In genomic region chr16:15649727-15650018, GRCh38 we compare ENCODE assay signal across 8 cellular contexts. TPM values are rescaled to one million over a fixed set of nuclear protein-coding genes. Genes with fewer than 3 reads are reported as not detected.
A peak's percentile ranks its signal among the peaks of the same experiment; 100 is the strongest.
DNase-seq lines count a peak whose midpoint lies in the region; TF ChIP-seq lines count a peak whose summit lies in the region.

No MANE protein-coding gene starts in this region.

- no peaks in the 10 kb centered on the region for H3K9me2 ChIP-seq in PC-9 (ENCODE audit: insufficient read depth)

- no peak overlapping the region for H2BK5ac ChIP-seq in trophoblast cell (ENCODE audit: low read depth, low read length, poor library complexity)

- no peak overlapping the region for H3K14ac ChIP-seq in trophoblast cell (ENCODE audit: low read length)

- H4K20me1 ChIP-seq in PC-9 (ENCODE audit: insufficient read depth), result no peaks in the 10 kb centered on the region; the same call in 1 of the 2 replicates

- H3K18ac ChIP-seq in trophoblast cell (ENCODE audit: low read length), result no peak overlapping the region

- no TSS peak for BruUV-seq in PC-9 (replicated peaks; lab: Mats Ljungman, UMichigan)

- H3K27ac ChIP-seq in PC-9, result no peak overlapping the region
- no peak overlapping the region for H3K27ac ChIP-seq in trophoblast cell (ENCODE audit: low read depth, low read length)

- peak overlapping the region; percentile 47; the same call in 1 of the 2 replicates for H3K4me3 ChIP-seq in GM08714 (ENCODE audit: low read length)
- H3K4me3 ChIP-seq in PC-9, result peak overlapping the region; percentile 85
- peak overlapping the region; percentile 96 for H3K4me3 ChIP-seq in epithelial cell of proximal tubule (ENCODE audit: low read depth, low read length)
- peak overlapping the region; percentile 23 for H3K4me3 ChIP-seq in trophoblast cell (ENCODE audit: low read depth, low read length)

- POLR2A ChIA-PET in PC-9 (lab: Charles Lee; ENCODE audit: unreplicated experiment), result no interaction called here

- no CpG with 5 or more reads among the region's 14 CpGs for WGBS in trophoblast cell (ENCODE audit: extremely low coverage, insufficient coverage, insufficient read length)

- H2BK12ac ChIP-seq in trophoblast cell (ENCODE audit: low read length), result no peak overlapping the region

- H2AK5ac ChIP-seq in trophoblast cell (ENCODE audit: low read length), result no peak overlapping the region

- DNase-seq in PC-9 (no peak), epithelial cell of proximal tubule (ENCODE audit: low read depth) (no peak), trophoblast cell (no peak), KG1 (lab: John Stamatoyannopoulos, UW) (no peak), NCI-H446 treated with DMSO at 0.1 percent for 48 hours (lab: John Stamatoyannopoulos, UW) (no peak), NCI-H2029 treated with DMSO at 0.1 percent for 48 hours (lab: John Stamatoyannopoulos, UW) (no peak)
- DNase-seq in activated CD4-positive, CD25-positive, alpha-beta regulatory T cell (lab: John Stamatoyannopoulos, UW), result no peak

- H3K4me1 ChIP-seq in PC-9 (replicated peaks; ENCODE audit: insufficient read depth) (peaks cover 22% of the 10 kb centered on the region; the same call in 1 of the 2 replicates), trophoblast cell (ENCODE audit: control insufficient read depth in 1 of 2, insufficient read depth in 2 of 2, low read length in 2 of 2) (peaks cover 0 to 2% of the 10 kb centered on the region in 2 experiments)

- intact Hi-C loops in PC-9 (cut with micrococcal nuclease; ENCODE audit: unreplicated experiment), result no loop called here

- H4K91ac ChIP-seq in trophoblast cell (ENCODE audit: low read depth, low read length), result no peak overlapping the region

- no peak overlapping the region for H2BK120ac ChIP-seq in trophoblast cell (ENCODE audit: insufficient read depth, low read length, poor library complexity)

- H2AFZ ChIP-seq in PC-9 (peak overlapping the region; percentile 74), trophoblast cell (ENCODE audit: insufficient read depth, low read length, poor library complexity) (no peak overlapping the region)

- H3K79me1 ChIP-seq in trophoblast cell (ENCODE audit: low read length), result peaks cover 3% of the 10 kb centered on the region

- CTCF ChIA-PET in PC-9 (lab: Charles Lee), result no interaction called here

- H3K4me2 ChIP-seq in PC-9 (peak overlapping the region; percentile 82), trophoblast cell (ENCODE audit: low read length) (peak overlapping the region; percentile 87)

- no peaks in the 10 kb centered on the region for H3K36me3 ChIP-seq in PC-9 (ENCODE audit: low read depth)
- no peaks in the 10 kb centered on the region for H3K36me3 ChIP-seq in trophoblast cell (ENCODE audit: control insufficient read depth in 1 of 2, insufficient read depth in 2 of 2, low read length in 2 of 2)

- no peak overlapping the region for H3K4ac ChIP-seq in trophoblast cell (ENCODE audit: low read depth, low read length)

- no peaks in the 10 kb centered on the region for H3K9me3 ChIP-seq in PC-9 (ENCODE audit: insufficient read depth, low read depth)
- H3K9me3 ChIP-seq in trophoblast cell (ENCODE audit: insufficient read depth, low read depth, low read length), result no peaks in the 10 kb centered on the region

- no peak overlapping the region for H4K8ac ChIP-seq in trophoblast cell (ENCODE audit: low read depth, low read length)

- H3F3A ChIP-seq in PC-9 (ENCODE audit: insufficient read depth, low read depth), result peaks cover 21% of the 10 kb centered on the region

- H3K79me2 ChIP-seq in PC-9 (ENCODE audit: low read depth) (peaks cover 45% of the 10 kb centered on the region), trophoblast cell (ENCODE audit: control insufficient read depth, insufficient read depth, low read length, poor library complexity) (peaks cover 2% of the 10 kb centered on the region)

- no peak overlapping the region for H3K23ac ChIP-seq in trophoblast cell (ENCODE audit: low read length)

- H3K9ac ChIP-seq in trophoblast cell (ENCODE audit: low read length), result peak overlapping the region; percentile 68

- H4K12ac ChIP-seq in trophoblast cell (ENCODE audit: low read depth, low read length), result no peak overlapping the region

- no peak for TF ChIP-seq CTCF in PC-9 (conservative IDR thresholded peaks at IDR 0.05)
- no peak for TF ChIP-seq CTCF in epithelial cell of proximal tubule (conservative IDR thresholded peaks at IDR 0.05; ENCODE audit: low read depth, low read length)

- H3K27me3 ChIP-seq in PC-9 (ENCODE audit: insufficient read depth, low read depth) (no peaks in the 10 kb centered on the region), trophoblast cell (ENCODE audit: insufficient read depth, low read length) (no peaks in the 10 kb centered on the region)

RNA-seq across cellular contexts. Expression of gene NDE1, which starts 0.4 kb away (rescaled TPM):
- total RNA-seq in PC-9 (2021), result 114 and 119 TPM in 2 replicates
- 45.3 and 47.7 TPM in 2 replicates for total RNA-seq in epithelial cell of proximal tubule
- polyA plus RNA-seq in trophoblast cell (2013), result 24.0 and 27.2 TPM in 2 replicates

RNA-seq across cellular contexts. Expression of gene MARF1, which starts 6.7 kb away (rescaled TPM):
- total RNA-seq in PC-9 (2021), result 68.1 and 69.4 TPM in 2 replicates
- total RNA-seq in epithelial cell of proximal tubule, result 6.9 and 9.5 TPM in 2 replicates
- 18.2 and 20.2 TPM in 2 replicates for polyA plus RNA-seq in trophoblast cell (2013)

Comparison
In these comparisons a context has a peak if more than half of its experiments do, and no peak if none do; other contexts are left out.
1. H3K4me3 ChIP-seq: peak in every context shown above with its lines; median percentile 96 in epithelial cell of proximal tubule; 85 in PC-9; 47 in GM08714; 23 in trophoblast cell.